ENCODE assay signal across 10 cellular contexts in the genomic region with DNA sequence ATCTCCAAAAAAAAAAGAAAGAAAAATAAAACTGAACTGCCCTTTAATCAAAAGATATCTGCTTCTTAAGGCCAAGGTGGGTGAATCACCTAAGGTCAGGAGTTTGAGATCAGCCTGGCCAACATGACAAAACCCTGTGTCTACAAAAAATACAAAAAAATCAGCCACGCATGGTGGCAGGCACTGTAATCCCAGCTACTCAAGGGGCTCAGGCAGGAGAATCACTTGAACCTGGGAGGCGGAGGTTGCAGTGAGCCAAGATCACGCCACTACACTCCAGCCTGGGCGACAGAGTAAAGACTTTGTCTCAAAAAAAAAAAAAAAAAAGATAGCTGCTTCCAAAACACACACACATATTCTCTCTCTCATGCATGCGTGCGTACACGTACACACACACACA. TPM values are rescaled to one million over a fixed set of nuclear protein-coding genes. Genes with fewer than 3 reads are reported as not detected.
DNase-seq lines count a peak whose midpoint lies in the region; ATAC-seq and TF ChIP-seq lines count a peak whose summit lies in the region.
"Had no signal": no experiment of that assay in that cellular context is flagged by ENCODE, and none has a peak within 500 bp of the region (broad histone marks: within the 10 kb centered on the region; RNA-seq: fewer than 3 reads in every experiment).

No MANE protein-coding gene starts in this region.

- peaks cover 0 to 2% of the 10 kb centered on the region in 2 donors for H3K36me3 ChIP-seq in lung (ENCODE audit: control insufficient read depth in 2 of 2, insufficient read depth in 2 of 2, low read length in 2 of 2)
- no peaks in the 10 kb centered on the region for H3K36me3 ChIP-seq in upper lobe of right lung
- H3K36me3 ChIP-seq: colonic mucosa had no signal

- H3K9me3 ChIP-seq in lung (ENCODE audit: control insufficient read depth in 2 of 2, insufficient read depth in 1 of 2, low read length in 1 of 2) (no peaks in the 10 kb centered on the region), upper lobe of right lung (no peaks in the 10 kb centered on the region)
- H3K9me3 ChIP-seq: colonic mucosa had no signal

- no peak overlapping the region for H3K4me3 Mint-ChIP-seq in activated naive CD4-positive, alpha-beta T cell treated with anti-CD3 and anti-CD28 coated beads, Interleukin-2, amount 50 U/mL, for 24 hours

- H3K27ac Mint-ChIP-seq in activated naive CD4-positive, alpha-beta T cell treated with anti-CD3 and anti-CD28 coated beads, Interleukin-2, amount 50 U/mL, for 24 hours: peak overlapping the region; percentile 98
- peak overlapping the region; percentile 86 to 96 for H3K27ac Mint-ChIP-seq in activated naive CD4-positive, alpha-beta T cell treated with anti-CD3 and anti-CD28 coated beads, Interleukin-2, amount 50 U/mL, for 72 hours

- peaks cover 3% of the 10 kb centered on the region for H3K36me3 Mint-ChIP-seq in activated naive CD4-positive, alpha-beta T cell treated with anti-CD3 and anti-CD28 coated beads, Interleukin-2, amount 50 U/mL, for 24 hours
- H3K36me3 Mint-ChIP-seq in activated naive CD4-positive, alpha-beta T cell treated with anti-CD3 and anti-CD28 coated beads, Interleukin-2, amount 50 U/mL, for 72 hours: peaks cover 0 to 21% of the 10 kb centered on the region in 2 donors

- peaks cover 44% of the 10 kb centered on the region for H3K4me1 Mint-ChIP-seq in activated naive CD4-positive, alpha-beta T cell treated with anti-CD3 and anti-CD28 coated beads, Interleukin-2, amount 50 U/mL, for 24 hours

- H3K27ac ChIP-seq in lung (ENCODE audit: low read depth in 1 of 2, low read length in 1 of 2) (peak overlapping the region in 1 of 2 donors; percentile 77), upper lobe of right lung (peak overlapping the region; percentile 12)
- H3K27ac ChIP-seq: colonic mucosa had no signal

- H3K27me3 ChIP-seq in lung (ENCODE audit: control insufficient read depth, insufficient read depth) (no peaks in the 10 kb centered on the region), upper lobe of right lung (no peaks in the 10 kb centered on the region)
- H3K27me3 ChIP-seq: colonic mucosa had no signal

- H3K4me3 ChIP-seq in lung: no peak overlapping the region
- no peak overlapping the region for H3K4me3 ChIP-seq in upper lobe of right lung
- H3K4me3 ChIP-seq: colonic mucosa had no signal

- ATAC-seq in activated naive CD4-positive, alpha-beta T cell treated with anti-CD3 and anti-CD28 coated beads, Interleukin-2, amount 50 U/mL, for 72 hours: no peak
- ATAC-seq in lung (ENCODE audit: insufficient read depth, low FRiP score) (peak; percentile 30), upper lobe of right lung (no peak), left lobe of liver (no peak), GM19328 (IDR thresholded peaks at IDR 0.05; ENCODE audit: unreplicated experiment) (no peak)

- H3K4me1 ChIP-seq in lung (ENCODE audit: control insufficient read depth in 2 of 2, insufficient read depth in 2 of 2, low read length in 2 of 2): peaks cover 0 to 5% of the 10 kb centered on the region in 2 donors
- peaks cover 4% of the 10 kb centered on the region for H3K4me1 ChIP-seq in upper lobe of right lung
- H3K4me1 ChIP-seq: colonic mucosa had no signal

- no peaks in the 10 kb centered on the region for H3K27me3 Mint-ChIP-seq in activated naive CD4-positive, alpha-beta T cell treated with anti-CD3 and anti-CD28 coated beads, Interleukin-2, amount 50 U/mL, for 24 hours

- intact Hi-C loops in upper lobe of right lung (cut with DNase I): no loop called here

- WGBS in lung, 2 donors: 65 to 83% methylated on average over 7 of the region's 7 CpGs

- TF ChIP-seq CTCF in lung (IDR thresholded peaks at IDR 0.05; ENCODE audit: control extremely low read depth, extremely low read depth): no peak
- no peak for TF ChIP-seq CTCF in upper lobe of right lung (IDR thresholded peaks at IDR 0.05)

- DNase-seq in activated naive CD4-positive, alpha-beta T cell (lab: John Stamatoyannopoulos, UW): no peak
- DNase-seq in activated naive CD4-positive, alpha-beta T cell treated with anti-CD3 and anti-CD28 coated beads, Interleukin-2, amount 50 U/mL, for 72 hours (ENCODE audit: low spot score in 2 of 2): no peak
- DNase-seq in lung (ENCODE audit: low spot score): no peak
- DNase-seq in upper lobe of right lung: no peak
- no peak for DNase-seq in left lobe of liver (ENCODE audit: low spot score)
- no peak for DNase-seq in putamen (ENCODE audit: low spot score)
- DNase-seq: NCI-H2171 treated with DMSO at 0.1 percent for 48 hours had no signal

- no peaks in the 10 kb centered on the region for H3K9me3 Mint-ChIP-seq in activated naive CD4-positive, alpha-beta T cell treated with anti-CD3 and anti-CD28 coated beads, Interleukin-2, amount 50 U/mL, for 24 hours
- peaks cover 0 to 5% of the 10 kb centered on the region in 2 donors for H3K9me3 Mint-ChIP-seq in activated naive CD4-positive, alpha-beta T cell treated with anti-CD3 and anti-CD28 coated beads, Interleukin-2, amount 50 U/mL, for 72 hours

RNA-seq across cellular contexts. Expression of a gene that starts 17.8 kb away (rescaled TPM):
- 10 to 100 TPM; 17.9 to 18.0 TPM for total RNA-seq in activated naive CD4-positive, alpha-beta T cell treated with anti-CD3 and anti-CD28 coated beads, Interleukin-2, amount 50 U/mL, for 72 hours
- 10 to 100 TPM; 11.1 to 39.9 TPM for total RNA-seq in lung
- polyA plus RNA-seq in lung: 1 to 10 TPM; 1.4 to 5.0 TPM
- 14.9 TPM for total RNA-seq in upper lobe of right lung
- total RNA-seq in left lobe of liver: 2.6 TPM
